Comparison of ENCODE assay signal across 10 cellular contexts in genomic region chr1:1847061-1847460, GRCh38. TPM values are rescaled to one million over a fixed set of nuclear protein-coding genes. Genes with fewer than 3 reads are reported as not detected.
DNase-seq lines count a peak whose midpoint lies in the region; ATAC-seq and TF ChIP-seq lines count a peak whose summit lies in the region.
"Had no signal": no experiment of that assay in that cellular context is flagged by ENCODE, and none has a peak within 500 bp of the region (broad histone marks: within the 10 kb centered on the region; RNA-seq: fewer than 3 reads in every experiment).

No MANE protein-coding gene starts in this region.

- no peak overlapping the region for H3K4me3 Mint-ChIP-seq in stimulated activated effector memory CD8-positive, alpha-beta T cell treated with anti-CD3 and anti-CD28 coated beads, Interleukin-12 subunit alpha, Interleukin-12 subunit beta, amount 100 ng/mL, for 72 hours
- H3K4me3 Mint-ChIP-seq in activated naive CD8-positive, alpha-beta T cell treated with anti-CD3 and anti-CD28 coated beads, Interleukin-2, amount 50 U/mL, for 24 hours = no peak overlapping the region
- no peak overlapping the region for H3K4me3 Mint-ChIP-seq in Calu3 (ENCODE audit: low read depth, unreplicated experiment)
- H3K4me3 Mint-ChIP-seq: H9 had no signal

- no peak overlapping the region for H2AFZ ChIP-seq in Karpas-422 (ENCODE audit: low read length)

- no peaks in the 10 kb centered on the region for H3K9me3 Mint-ChIP-seq in stimulated activated effector memory CD8-positive, alpha-beta T cell treated with anti-CD3 and anti-CD28 coated beads, Interleukin-12 subunit alpha, Interleukin-12 subunit beta, amount 100 ng/mL, for 72 hours
- no peaks in the 10 kb centered on the region for H3K9me3 Mint-ChIP-seq in activated naive CD8-positive, alpha-beta T cell treated with anti-CD3 and anti-CD28 coated beads, Interleukin-2, amount 50 U/mL, for 24 hours
- H3K9me3 Mint-ChIP-seq in Calu3 (ENCODE audit: low read depth, unreplicated experiment) = no peaks in the 10 kb centered on the region
- H3K9me3 Mint-ChIP-seq: H9 had no signal

- CTCF ChIA-PET in Calu3 (lab: Charles Lee) = no interaction called here

- 43% methylated on average over 3 of the region's 3 CpGs for whole genome bisulfite sequencing in liver

- H3K27me3 ChIP-seq in Karpas-422 (ENCODE audit: low read length) (no peaks in the 10 kb centered on the region), liver (ENCODE audit: control insufficient read depth in 4 of 4, insufficient read depth in 4 of 4, low read length in 3 of 4) (no peaks in the 10 kb centered on the region)

- H3K4me1 ChIP-seq in Karpas-422 (ENCODE audit: low read length) (peaks cover 87% of the 10 kb centered on the region), liver (ENCODE audit: control insufficient read depth in 4 of 4, insufficient read depth in 4 of 4, low read length in 3 of 4) (peaks cover 2 to 8% (median 5%) of the 10 kb centered on the region in 4 donors)

- H3K27ac Mint-ChIP-seq in stimulated activated effector memory CD8-positive, alpha-beta T cell treated with anti-CD3 and anti-CD28 coated beads, Interleukin-12 subunit alpha, Interleukin-12 subunit beta, amount 100 ng/mL, for 72 hours = peak overlapping the region; percentile 61
- H3K27ac Mint-ChIP-seq in activated naive CD8-positive, alpha-beta T cell treated with anti-CD3 and anti-CD28 coated beads, Interleukin-2, amount 50 U/mL, for 24 hours = no peak overlapping the region
- no peak overlapping the region for H3K27ac Mint-ChIP-seq in Calu3 (ENCODE audit: unreplicated experiment)

- H3K9ac ChIP-seq in Karpas-422 (ENCODE audit: low read length) (peak overlapping the region; percentile 5), liver (ENCODE audit: low read depth in 1 of 2, low read length in 2 of 2) (no peak overlapping the region)

- H3K4me1 Mint-ChIP-seq in stimulated activated effector memory CD8-positive, alpha-beta T cell treated with anti-CD3 and anti-CD28 coated beads, Interleukin-12 subunit alpha, Interleukin-12 subunit beta, amount 100 ng/mL, for 72 hours = peaks cover 68% of the 10 kb centered on the region
- peaks cover 52% of the 10 kb centered on the region for H3K4me1 Mint-ChIP-seq in activated naive CD8-positive, alpha-beta T cell treated with anti-CD3 and anti-CD28 coated beads, Interleukin-2, amount 50 U/mL, for 24 hours
- H3K4me1 Mint-ChIP-seq in Calu3 (ENCODE audit: low read depth, unreplicated experiment) = no peaks in the 10 kb centered on the region

- no peak for TF ChIP-seq RAD21 in liver (IDR thresholded peaks at IDR 0.05)

- H3K36me3 ChIP-seq in Karpas-422 (ENCODE audit: insufficient read depth, low read length) (no peaks in the 10 kb centered on the region; the same call in 1 of the 2 replicates), liver (ENCODE audit: control insufficient read depth in 4 of 4, insufficient read depth in 3 of 4, low read depth in 1 of 4, low read length in 3 of 4) (no peaks in the 10 kb centered on the region)

- no TSS peak for BruUV-seq in Calu3 (replicated peaks; lab: Mats Ljungman, UMichigan)

- ATAC-seq in stimulated activated effector memory CD8-positive, alpha-beta T cell treated with anti-CD3 and anti-CD28 coated beads, Interleukin-12 subunit alpha, Interleukin-12 subunit beta, amount 100 ng/mL, for 72 hours = no peak
- no peak for ATAC-seq in GM18867 (IDR thresholded peaks at IDR 0.05; ENCODE audit: unreplicated experiment)
- ATAC-seq in activated naive CD8-positive, alpha-beta T cell treated with anti-CD3 and anti-CD28 coated beads, Interleukin-2, amount 50 U/mL, for 24 hours = no peak

- TF ChIP-seq CTCF in liver (IDR thresholded peaks at IDR 0.05; ENCODE audit: low read depth, low read length, missing input control) = no peak
- no peak for TF ChIP-seq CTCF in Calu3 (IDR thresholded peaks at IDR 0.05; ENCODE audit: unreplicated experiment)

- DNase-seq in Karpas-422 (no peak), astrocyte of the hippocampus (ENCODE audit: low read depth, low spot score) (peak; percentile 59), iPS-NIHi7 (ENCODE audit: extremely low spot score) (no peak), Calu3 (no peak)
- DNase-seq in stimulated activated effector memory CD8-positive, alpha-beta T cell treated with anti-CD3 and anti-CD28 coated beads, Interleukin-12 subunit alpha, Interleukin-12 subunit beta, amount 100 ng/mL, for 72 hours (ENCODE audit: low spot score in 2 of 2) = no peak
- no peak for DNase-seq in activated naive CD8-positive, alpha-beta T cell treated with anti-CD3 and anti-CD28 coated beads, Interleukin-2, amount 50 U/mL, for 24 hours
- DNase-seq: activated gamma-delta T cell treated with Interleukin-2 at 50 U/mL for 16 hours, H9 had no signal

- peaks cover 83% of the 10 kb centered on the region for H3K79me2 ChIP-seq in Karpas-422 (ENCODE audit: low read length)

- no peaks in the 10 kb centered on the region for H3K27me3 Mint-ChIP-seq in activated naive CD8-positive, alpha-beta T cell treated with anti-CD3 and anti-CD28 coated beads, Interleukin-2, amount 50 U/mL, for 24 hours
- H3K27me3 Mint-ChIP-seq in Calu3 (ENCODE audit: unreplicated experiment) = no peaks in the 10 kb centered on the region

- H3K4me2 ChIP-seq in Karpas-422 (ENCODE audit: low read depth, low read length, poor library complexity, severe bottlenecking) = no peak overlapping the region

- H3K4me3 ChIP-seq in Karpas-422 (ENCODE audit: low read length) (no peak overlapping the region), liver (ENCODE audit: low read depth in 1 of 3, low read length in 3 of 3) (no peak overlapping the region)

- no peaks in the 10 kb centered on the region for H3K9me3 ChIP-seq in Karpas-422 (ENCODE audit: low read length)
- no peaks in the 10 kb centered on the region for H3K9me3 ChIP-seq in liver (ENCODE audit: control insufficient read depth in 4 of 4, low read length in 3 of 4)

- no peaks in the 10 kb centered on the region for H3K9me2 ChIP-seq in Karpas-422 (replicated peaks; ENCODE audit: insufficient read depth, low read length)

- H4K20me1 ChIP-seq in Karpas-422 (ENCODE audit: insufficient read depth, low read depth, low read length) = peaks cover 7% of the 10 kb centered on the region

- H3K27ac ChIP-seq in Karpas-422 (ENCODE audit: low read length) (peak overlapping the region; percentile 87), liver (ENCODE audit: low read depth in 1 of 2, low read length in 2 of 2) (no peak overlapping the region)

- peaks cover 74% of the 10 kb centered on the region for H3K36me3 Mint-ChIP-seq in stimulated activated effector memory CD8-positive, alpha-beta T cell treated with anti-CD3 and anti-CD28 coated beads, Interleukin-12 subunit alpha, Interleukin-12 subunit beta, amount 100 ng/mL, for 72 hours
- peaks cover 16% of the 10 kb centered on the region for H3K36me3 Mint-ChIP-seq in activated naive CD8-positive, alpha-beta T cell treated with anti-CD3 and anti-CD28 coated beads, Interleukin-2, amount 50 U/mL, for 24 hours (ENCODE audit: low read depth)
- H3K36me3 Mint-ChIP-seq in Calu3 (ENCODE audit: insufficient read depth, unreplicated experiment) = peaks cover 23% of the 10 kb centered on the region

- intact Hi-C loops in Calu3 (cut with micrococcal nuclease; ENCODE audit: unreplicated experiment) = no loop called here

TF ChIP-seq in liver, 16 proteins besides CTCF, POLR2A, EP300 and RAD21:
- TF ChIP-seq, protein P1, sequence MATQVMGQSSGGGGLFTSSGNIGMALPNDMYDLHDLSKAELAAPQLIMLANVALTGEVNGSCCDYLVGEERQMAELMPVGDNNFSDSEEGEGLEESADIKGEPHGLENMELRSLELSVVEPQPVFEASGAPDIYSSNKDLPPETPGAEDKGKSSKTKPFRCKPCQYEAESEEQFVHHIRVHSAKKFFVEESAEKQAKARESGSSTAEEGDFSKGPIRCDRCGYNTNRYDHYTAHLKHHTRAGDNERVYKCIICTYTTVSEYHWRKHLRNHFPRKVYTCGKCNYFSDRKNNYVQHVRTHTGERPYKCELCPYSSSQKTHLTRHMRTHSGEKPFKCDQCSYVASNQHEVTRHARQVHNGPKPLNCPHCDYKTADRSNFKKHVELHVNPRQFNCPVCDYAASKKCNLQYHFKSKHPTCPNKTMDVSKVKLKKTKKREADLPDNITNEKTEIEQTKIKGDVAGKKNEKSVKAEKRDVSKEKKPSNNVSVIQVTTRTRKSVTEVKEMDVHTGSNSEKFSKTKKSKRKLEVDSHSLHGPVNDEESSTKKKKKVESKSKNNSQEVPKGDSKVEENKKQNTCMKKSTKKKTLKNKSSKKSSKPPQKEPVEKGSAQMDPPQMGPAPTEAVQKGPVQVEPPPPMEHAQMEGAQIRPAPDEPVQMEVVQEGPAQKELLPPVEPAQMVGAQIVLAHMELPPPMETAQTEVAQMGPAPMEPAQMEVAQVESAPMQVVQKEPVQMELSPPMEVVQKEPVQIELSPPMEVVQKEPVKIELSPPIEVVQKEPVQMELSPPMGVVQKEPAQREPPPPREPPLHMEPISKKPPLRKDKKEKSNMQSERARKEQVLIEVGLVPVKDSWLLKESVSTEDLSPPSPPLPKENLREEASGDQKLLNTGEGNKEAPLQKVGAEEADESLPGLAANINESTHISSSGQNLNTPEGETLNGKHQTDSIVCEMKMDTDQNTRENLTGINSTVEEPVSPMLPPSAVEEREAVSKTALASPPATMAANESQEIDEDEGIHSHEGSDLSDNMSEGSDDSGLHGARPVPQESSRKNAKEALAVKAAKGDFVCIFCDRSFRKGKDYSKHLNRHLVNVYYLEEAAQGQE (IDR thresholded peaks at IDR 0.05) = no peak
- TF ChIP-seq SP1 (IDR thresholded peaks at IDR 0.05) (no peak), NR2F2 (IDR thresholded peaks at IDR 0.05) (peak; percentile 68)

RNA-seq across cellular contexts. Expression of gene GNB1, which starts 43.8 kb away (rescaled TPM):
- total RNA-seq in Karpas-422 (2014; rRNA removed; shearing (Covaris generic); ENCODE audit: low replicate concordance) = 65.7 and 93.7 TPM in 2 replicates
- total RNA-seq in liver (10 to 100 TPM; 51.5 to 54.0 TPM), Calu3 (2022) (251 and 252 TPM in 2 replicates)
- 10 to 100 TPM; 22.3 to 68.5 TPM for polyA plus RNA-seq in liver
